In the genomic region with DNA sequence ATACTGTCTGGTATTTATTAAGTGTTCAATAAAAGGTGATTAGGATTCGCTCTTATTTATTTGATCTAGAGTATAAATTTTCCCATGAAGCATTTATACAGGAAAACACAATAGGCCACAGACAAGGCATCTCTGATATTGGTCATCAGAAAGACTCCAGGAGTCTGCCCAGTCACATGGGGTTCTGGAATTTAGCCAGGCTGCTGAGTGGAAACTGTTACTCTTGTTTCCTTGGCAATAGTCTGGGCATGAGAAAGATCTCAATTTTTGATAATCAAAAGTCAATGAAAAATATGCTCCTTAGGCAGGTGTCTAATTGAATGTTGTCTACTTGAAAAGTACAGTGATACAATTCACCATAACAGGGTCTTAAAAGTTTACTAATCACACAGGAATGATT, we compare ENCODE assay signal across 10 cellular contexts.
DNase-seq lines count a peak whose midpoint lies in the region; ATAC-seq and TF ChIP-seq lines count a peak whose summit lies in the region.
"Had no signal": no experiment of that assay in that cellular context is flagged by ENCODE, and none has a peak within 500 bp of the region (broad histone marks: within the 10 kb centered on the region; RNA-seq: fewer than 3 reads in every experiment).

No MANE protein-coding gene starts in this region.

- TF ChIP-seq POLR2A in erythroblast (IDR thresholded peaks at IDR 0.05; ENCODE audit: low read length) = no peak

- no peaks in the 10 kb centered on the region for H3K27me3 ChIP-seq in Panc1 (ENCODE audit: control insufficient read depth, insufficient read depth, low read length)
- H3K27me3 ChIP-seq: sigmoid colon had no signal

- DNase-seq in ELR (ENCODE audit: low read depth) (peak; percentile 79), Panc1 (ENCODE audit: low read depth, low spot score) (peak; percentile 28), erythroblast (lab: John Stamatoyannopoulos, UW) (peak; percentile 24 to 70), renal cortical epithelial cell (ENCODE audit: low read depth) (peak; percentile 78), NCI-H1417 (lab: John Stamatoyannopoulos, UW) (no peak), cardiac septum (ENCODE audit: low spot score) (no peak)
- DNase-seq: activated T-cell treated with anti-CD3 and anti-CD28 coated beads, Interleukin-2, amount 50 U/mL, for 1 hour; NCI-H1930; sigmoid colon had no signal

- no TSS peak for BruUV-seq in Panc1 (replicated peaks; lab: Mats Ljungman, UMichigan)

- H3K4me3 ChIP-seq in Panc1 (ENCODE audit: low read depth in 2 of 2, low read length in 2 of 2) = no peak overlapping the region
- H3K4me3 ChIP-seq: sigmoid colon had no signal

- no peaks in the 10 kb centered on the region for H3K9me3 ChIP-seq in Panc1 (ENCODE audit: control insufficient read depth, insufficient read depth, low read depth, low read length)
- H3K9me3 ChIP-seq: sigmoid colon had no signal

- no peak overlapping the region for H3K27ac ChIP-seq in Panc1 (ENCODE audit: low read length)
- H3K27ac ChIP-seq: sigmoid colon had no signal

- intact Hi-C loops in Panc1 (cut with micrococcal nuclease; ENCODE audit: unreplicated experiment) (no loop called here), cardiac septum (cut with DNase I) (no loop called here)

- POLR2A ChIA-PET in Panc1 (lab: Charles Lee) = no interaction called here

- peaks cover 3% of the 10 kb centered on the region for H3K4me1 ChIP-seq in Panc1 (ENCODE audit: control insufficient read depth, insufficient read depth, low read length)

- in situ Hi-C loops in Panc1 (cut with HindIII; ENCODE audit: low pct_unique_long_range_greater_than_20kb, low sequenced_read_pairs) = no loop called here

- no peaks in the 10 kb centered on the region for H3K36me3 ChIP-seq in Panc1 (ENCODE audit: control insufficient read depth, insufficient read depth, low read length)
- H3K36me3 ChIP-seq: sigmoid colon had no signal

- CTCF ChIA-PET in Panc1 (lab: Charles Lee) = no interaction called here

- TF ChIP-seq CTCF in Panc1 (IDR thresholded peaks at IDR 0.05) = no peak

- ATAC-seq in Panc1 (no peak), HG02678 (IDR thresholded peaks at IDR 0.05; ENCODE audit: unreplicated experiment) (no peak)

Comparison
In these comparisons a context has a peak if more than half of its experiments do, and no peak if none do; other contexts are left out.
1. DNase-seq: peak in ELR (single experiment), Panc1 (single experiment), erythroblast (2 of 2) and renal cortical epithelial cell (single experiment); none in NCI-H1417 (0 of 3) and cardiac septum (single experiment).